19 cellular contexts compared by ENCODE assay signal in the genomic region with DNA sequence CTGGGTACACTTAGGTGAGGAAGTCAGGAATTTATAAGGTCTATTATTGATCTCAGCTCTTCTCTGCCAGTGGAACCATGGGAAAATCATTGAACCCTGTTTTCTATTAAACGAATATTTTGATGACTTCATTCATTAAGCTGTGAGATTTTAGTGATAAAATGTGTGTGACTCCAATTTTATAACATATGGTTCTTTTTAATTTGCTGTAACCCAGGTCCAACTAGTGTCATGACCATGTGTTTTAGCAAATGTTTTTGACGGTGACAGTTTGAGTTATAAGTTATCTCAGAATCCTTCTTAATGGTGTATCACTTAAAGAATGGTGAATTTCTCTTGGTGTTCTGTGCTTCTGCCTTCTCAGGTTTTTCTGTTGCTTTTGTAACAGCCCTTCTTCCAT.
"Had no signal": no experiment of that assay in that cellular context is flagged by ENCODE, and none has a peak within 500 bp of the region (broad histone marks: within the 10 kb centered on the region; RNA-seq: fewer than 3 reads in every experiment).

No MANE protein-coding gene starts in this region.

- H3K4me3 ChIP-seq: adrenal gland, lung, tibial nerve, vagina had no signal

- H3K9me3 ChIP-seq: adrenal gland, spleen, tibial nerve, vagina had no signal

- DNase-seq: activated CD4-positive, alpha-beta memory T cell treated with anti-CD3 and anti-CD28 coated beads for 36 hours; activated naive CD4-positive, alpha-beta T cell; adrenal gland; cortex of kidney; effector CD8-positive, alpha-beta T cell; hippocampal formation; immature natural killer cell; naive B cell; right cardiac atrium; spleen; stimulated activated CD4-positive, alpha-beta T cell treated with anti-CD3 and anti-CD28 coated beads, Interleukin-1b, Interleukin-23, amount 100 ng/mL, for 48 hours had no signal

- H3K9me3 Mint-ChIP-seq: activated CD4-positive, alpha-beta memory T cell treated with anti-CD3 and anti-CD28 coated beads for 36 hours; central memory CD8-positive, alpha-beta T cell; immature natural killer cell; naive B cell; stimulated activated memory B cell treated with anti-CD40 and anti-IgM and Interleukin-4, amounts not matched to agents 10 μg/mL and 1 μg/mL and 100 μg/mL, for 72 hours; T-helper 2 cell treated with Interferon-gamma antibody and Interleukin-4, amounts not matched to agents 5 μg/mL and 100 μg/mL, for 36 hours had no signal

- H3K27me3 Mint-ChIP-seq: activated CD4-positive, alpha-beta memory T cell treated with anti-CD3 and anti-CD28 coated beads for 36 hours; central memory CD8-positive, alpha-beta T cell; naive B cell; progenitor cell of endocrine pancreas; stimulated activated memory B cell treated with anti-CD40 and anti-IgM and Interleukin-4, amounts not matched to agents 10 μg/mL and 1 μg/mL and 100 μg/mL, for 72 hours had no signal

- ATAC-seq: activated CD4-positive, CD25-positive, alpha-beta regulatory T cell treated with anti-CD3 and anti-CD28 coated beads, Interleukin-2, amount 50 U/mL, for 24 hours; right cardiac atrium; stimulated activated memory B cell treated with anti-CD40 and anti-IgM and Interleukin-4, amounts not matched to agents 10 μg/mL and 1 μg/mL and 100 μg/mL, for 72 hours had no signal

- H3K36me3 Mint-ChIP-seq: activated CD4-positive, alpha-beta memory T cell treated with anti-CD3 and anti-CD28 coated beads for 36 hours; immature natural killer cell; naive B cell; stimulated activated memory B cell treated with anti-CD40 and anti-IgM and Interleukin-4, amounts not matched to agents 10 μg/mL and 1 μg/mL and 100 μg/mL, for 72 hours had no signal

- H3K36me3 ChIP-seq: adrenal gland, spleen, tibial nerve, vagina had no signal

- H3K27me3 ChIP-seq: adrenal gland, spleen, tibial nerve, vagina had no signal

- H3K4me3 Mint-ChIP-seq: activated CD4-positive, alpha-beta memory T cell treated with anti-CD3 and anti-CD28 coated beads for 36 hours; central memory CD8-positive, alpha-beta T cell; immature natural killer cell; stimulated activated memory B cell treated with anti-CD40 and anti-IgM and Interleukin-4, amounts not matched to agents 10 μg/mL and 1 μg/mL and 100 μg/mL, for 72 hours; T-helper 2 cell treated with Interferon-gamma antibody and Interleukin-4, amounts not matched to agents 5 μg/mL and 100 μg/mL, for 36 hours had no signal

- H3K27ac Mint-ChIP-seq: activated CD4-positive, alpha-beta memory T cell treated with anti-CD3 and anti-CD28 coated beads for 36 hours; immature natural killer cell; progenitor cell of endocrine pancreas; stimulated activated memory B cell treated with anti-CD40 and anti-IgM and Interleukin-4, amounts not matched to agents 10 μg/mL and 1 μg/mL and 100 μg/mL, for 72 hours; T-helper 2 cell treated with Interferon-gamma antibody and Interleukin-4, amounts not matched to agents 5 μg/mL and 100 μg/mL, for 36 hours had no signal

- H3K27ac ChIP-seq: adrenal gland, tibial nerve, vagina had no signal
